ENCODE assay signal across 23 cellular contexts in the genomic region with DNA sequence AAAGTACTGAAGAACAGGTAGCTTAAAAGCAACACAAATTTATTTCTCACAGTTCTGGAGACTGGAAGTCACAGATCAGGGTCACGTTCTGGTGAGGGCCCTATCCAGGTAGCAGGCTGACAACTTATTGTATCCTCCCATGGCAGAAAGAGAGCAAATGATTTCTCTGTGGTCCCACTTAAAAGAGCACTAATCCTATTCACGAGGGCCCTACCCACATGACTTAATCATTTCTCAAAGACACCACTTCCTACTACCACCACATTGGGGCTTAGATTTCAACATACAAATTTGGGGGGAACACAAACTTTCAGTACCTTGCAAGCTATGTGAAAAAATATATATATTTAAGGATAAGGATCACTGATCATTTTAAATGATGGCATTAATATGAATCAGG.
A peak's percentile ranks its signal among the peaks of the same experiment; 100 is the strongest.
DNase-seq lines count a peak whose midpoint lies in the region; ATAC-seq, FAIRE-seq and TF ChIP-seq lines count a peak whose summit lies in the region.
"Had no signal": no experiment of that assay in that cellular context is flagged by ENCODE, and none has a peak within 500 bp of the region (broad histone marks: within the 10 kb centered on the region; RNA-seq: fewer than 3 reads in every experiment).

No MANE protein-coding gene starts in this region.

- H3K9ac ChIP-seq in Loucy (ENCODE audit: low read depth, low read length, poor library complexity, severe bottlenecking) = no peak overlapping the region
- no peak overlapping the region for H3K9ac ChIP-seq in GM12878 (ENCODE audit: control insufficient read depth, insufficient read depth, low read length)
- H3K9ac ChIP-seq: BLaER1 had no signal

- in situ Hi-C loops in GM12878 (cut with MboI) = no loop called here

- 0% methylated on average over 2 of the region's 2 CpGs for WGBS in GM12878 (ENCODE audit: insufficient coverage, insufficient replicate concordance, low lambda C conversion rate, missing lambda C conversion rate)

- H3K36me3 Mint-ChIP-seq in activated CD8-positive, alpha-beta T cell treated with anti-CD3 and anti-CD28 coated beads for 36 hours (ENCODE audit: low read depth) = no peaks in the 10 kb centered on the region
- H3K36me3 Mint-ChIP-seq in activated CD8-positive, alpha-beta T cell treated with anti-CD3 and anti-CD28 coated beads, Interleukin-2, amount 10 ng/mL, durations not matched to agents 7 days and 5 days (ENCODE audit: low read depth) = no peaks in the 10 kb centered on the region
- H3K36me3 Mint-ChIP-seq in MCF 10A (ENCODE audit: insufficient read depth, unreplicated experiment) = no peaks in the 10 kb centered on the region
- no peaks in the 10 kb centered on the region for H3K36me3 Mint-ChIP-seq in CD8-positive, alpha-beta T cell
- H3K36me3 Mint-ChIP-seq: CD14-positive monocyte; CD4-positive, alpha-beta memory T cell; CD4-positive, CD25-positive, alpha-beta regulatory T cell had no signal

- H3K9me3 ChIP-seq in Loucy (ENCODE audit: insufficient read depth, low read depth, low read length) = peaks cover 3% of the 10 kb centered on the region; the same call in 1 of the 2 replicates
- no peaks in the 10 kb centered on the region for H3K9me3 ChIP-seq in GM12878 (replicated peaks; ENCODE audit: control insufficient read depth, insufficient read depth, low read length)
- no peaks in the 10 kb centered on the region for H3K9me3 ChIP-seq in CD8-positive, alpha-beta T cell (ENCODE audit: low read length)
- H3K9me3 ChIP-seq: BE2C, BLaER1, Caco-2 had no signal

- TF ChIP-seq EP300 in GM12878 (IDR thresholded peaks at IDR 0.05; ENCODE audit: borderline replicate concordance in 1 of 2, control insufficient read depth in 1 of 2, low read depth in 2 of 2, low read length in 2 of 2) = no peak

- POLR2A ChIA-PET in activated CD8-positive, alpha-beta T cell treated with anti-CD3 and anti-CD28 coated beads for 36 hours (lab: Charles Lee) = no interaction called here
- POLR2A ChIA-PET in activated CD8-positive, alpha-beta T cell treated with anti-CD3 and anti-CD28 coated beads, Interleukin-2, amount 10 ng/mL, durations not matched to agents 7 days and 5 days (lab: Charles Lee) = no interaction called here
- POLR2A ChIA-PET in GM12878 (lab: Charles Lee) (no interaction called here), MCF 10A (lab: Yijun Ruan, JAX) (no interaction called here)
- POLR2A ChIA-PET in CD8-positive, alpha-beta T cell (lab: Charles Lee) = no interaction called here

- H4K20me1 ChIP-seq in Loucy (ENCODE audit: insufficient read depth, low read length, poor library complexity, severe bottlenecking) = no peaks in the 10 kb centered on the region
- H4K20me1 ChIP-seq in GM12878 (ENCODE audit: control insufficient read depth, insufficient read depth) = no peaks in the 10 kb centered on the region
- H4K20me1 ChIP-seq: BLaER1 had no signal

- peaks cover 4% of the 10 kb centered on the region for H3K9me3 Mint-ChIP-seq in activated CD8-positive, alpha-beta T cell treated with anti-CD3 and anti-CD28 coated beads for 36 hours
- H3K9me3 Mint-ChIP-seq in activated CD8-positive, alpha-beta T cell treated with anti-CD3 and anti-CD28 coated beads, Interleukin-2, amount 10 ng/mL, durations not matched to agents 7 days and 5 days (ENCODE audit: insufficient read depth) = no peaks in the 10 kb centered on the region
- H3K9me3 Mint-ChIP-seq in stimulated activated naive CD8-positive, alpha-beta T cell treated with anti-CD3 and anti-CD28 coated beads, Interleukin-15, amount 100 ng/mL, for 72 hours = peaks cover 9 to 15% of the 10 kb centered on the region in 2 donors
- H3K9me3 Mint-ChIP-seq in MCF 10A (ENCODE audit: unreplicated experiment) = no peaks in the 10 kb centered on the region
- H3K9me3 Mint-ChIP-seq in CD8-positive, alpha-beta T cell = no peaks in the 10 kb centered on the region

- ATAC-seq in activated CD8-positive, alpha-beta T cell treated with anti-CD3 and anti-CD28 coated beads for 36 hours = peak; percentile 47
- no peak for ATAC-seq in activated CD8-positive, alpha-beta T cell treated with anti-CD3 and anti-CD28 coated beads, Interleukin-2, amount 10 ng/mL, durations not matched to agents 7 days and 5 days
- ATAC-seq in stimulated activated naive CD8-positive, alpha-beta T cell treated with anti-CD3 and anti-CD28 coated beads, Interleukin-15, amount 100 ng/mL, for 72 hours = peak; percentile 78
- no peak for ATAC-seq in stimulated activated naive CD8-positive, alpha-beta T cell treated with anti-CD3 and anti-CD28 coated beads, Interleukin-15, Interleukin-2, amounts not matched to agents 100 U/mL and 50 U/mL, for 24 hours
- 0 out of 3 replicates have a peak, but pooled peaks have one; percentile 18 for ATAC-seq in GM12878
- ATAC-seq in CD8-positive, alpha-beta T cell = no peak

- H3K4me3 ChIP-seq in Loucy (ENCODE audit: low read length, poor library complexity, severe bottlenecking) = peak overlapping the region; percentile 17
- no peak overlapping the region for H3K4me3 ChIP-seq in GM12878
- no peak overlapping the region for H3K4me3 ChIP-seq in CD8-positive, alpha-beta T cell (ENCODE audit: low read depth, low read length)
- H3K4me3 ChIP-seq: BLaER1 had no signal

- no peak overlapping the region for H3K27ac ChIP-seq in GM12878 (ENCODE audit: control insufficient read depth, insufficient read depth)
- no peak overlapping the region for H3K27ac ChIP-seq in CD8-positive, alpha-beta T cell (ENCODE audit: low read depth, low read length)
- H3K27ac ChIP-seq: BLaER1 had no signal

- H3K27me3 ChIP-seq in Loucy (ENCODE audit: insufficient read depth, low read length, poor library complexity, severe bottlenecking) = no peaks in the 10 kb centered on the region
- H3K27me3 ChIP-seq in GM12878 (replicated peaks in 1 of 2; ENCODE audit: control insufficient read depth in 2 of 2, insufficient read depth in 2 of 2, low read length in 1 of 2) = no peaks in the 10 kb centered on the region
- no peaks in the 10 kb centered on the region for H3K27me3 ChIP-seq in CD8-positive, alpha-beta T cell (ENCODE audit: insufficient read depth, low read length)
- H3K27me3 ChIP-seq: BE2C, BLaER1 had no signal

- H3K4me1 Mint-ChIP-seq in activated CD8-positive, alpha-beta T cell treated with anti-CD3 and anti-CD28 coated beads for 36 hours (ENCODE audit: low read depth) = peaks cover 7% of the 10 kb centered on the region
- H3K4me1 Mint-ChIP-seq in activated CD8-positive, alpha-beta T cell treated with anti-CD3 and anti-CD28 coated beads, Interleukin-2, amount 10 ng/mL, durations not matched to agents 7 days and 5 days (ENCODE audit: low read depth) = peaks cover 20% of the 10 kb centered on the region
- peaks cover 26% of the 10 kb centered on the region for H3K4me1 Mint-ChIP-seq in stimulated activated naive CD8-positive, alpha-beta T cell treated with anti-CD3 and anti-CD28 coated beads, Interleukin-15, amount 100 ng/mL, for 72 hours
- H3K4me1 Mint-ChIP-seq in MCF 10A (ENCODE audit: insufficient read depth, unreplicated experiment) = no peaks in the 10 kb centered on the region
- peaks cover 3% of the 10 kb centered on the region for H3K4me1 Mint-ChIP-seq in CD8-positive, alpha-beta T cell (ENCODE audit: low read depth)
- H3K4me1 Mint-ChIP-seq: CD14-positive monocyte; CD4-positive, alpha-beta memory T cell had no signal

- no peaks in the 10 kb centered on the region for H3K9me2 ChIP-seq in Loucy (replicated peaks; ENCODE audit: low read depth, low read length)

- RAD21 ChIA-PET in GM12878 (lab: Charles Lee; ENCODE audit: unreplicated experiment) = no interaction called here

- H3K4me3 Mint-ChIP-seq in activated CD8-positive, alpha-beta T cell treated with anti-CD3 and anti-CD28 coated beads for 36 hours = no peak overlapping the region
- H3K4me3 Mint-ChIP-seq in activated CD8-positive, alpha-beta T cell treated with anti-CD3 and anti-CD28 coated beads, Interleukin-2, amount 10 ng/mL, durations not matched to agents 7 days and 5 days = no peak overlapping the region
- no peak overlapping the region for H3K4me3 Mint-ChIP-seq in stimulated activated naive CD8-positive, alpha-beta T cell treated with anti-CD3 and anti-CD28 coated beads, Interleukin-15, amount 100 ng/mL, for 72 hours
- H3K4me3 Mint-ChIP-seq in MCF 10A (ENCODE audit: unreplicated experiment) = no peak overlapping the region
- H3K4me3 Mint-ChIP-seq in CD8-positive, alpha-beta T cell = no peak overlapping the region
- H3K4me3 Mint-ChIP-seq: CD14-positive monocyte; CD4-positive, alpha-beta memory T cell; CD4-positive, CD25-positive, alpha-beta regulatory T cell had no signal

- no peaks in the 10 kb centered on the region for H3K79me2 ChIP-seq in Loucy (ENCODE audit: insufficient read depth, low read length)
- no peaks in the 10 kb centered on the region for H3K79me2 ChIP-seq in GM12878 (ENCODE audit: control insufficient read depth, insufficient read depth, low read length)

- TF ChIP-seq POLR2A in GM12878 (IDR thresholded peaks at IDR 0.05; ENCODE audit: low read depth, low read length) = no peak

- no peak for TF ChIP-seq RAD21 in GM12878 (IDR thresholded peaks at IDR 0.05; ENCODE audit: insufficient read depth, low read depth, low read length)

- H2AFZ ChIP-seq in Loucy (ENCODE audit: low read length) = no peak overlapping the region
- no peak overlapping the region for H2AFZ ChIP-seq in GM12878 (ENCODE audit: control insufficient read depth, low read depth, low read length)

- H3K36me3 ChIP-seq in Loucy (ENCODE audit: insufficient read depth, low read length) (no peaks in the 10 kb centered on the region), GM12878 (ENCODE audit: control insufficient read depth in 2 of 2, insufficient read depth in 2 of 2, low read length in 1 of 2) (no peaks in the 10 kb centered on the region)
- no peaks in the 10 kb centered on the region for H3K36me3 ChIP-seq in CD8-positive, alpha-beta T cell (ENCODE audit: insufficient read depth, low read length)
- H3K36me3 ChIP-seq: BE2C, BLaER1 had no signal

- no peaks in the 10 kb centered on the region for H3F3A ChIP-seq in Loucy (ENCODE audit: low read depth)

- intact Hi-C loops in activated CD8-positive, alpha-beta T cell treated with anti-CD3 and anti-CD28 coated beads for 36 hours (cut with micrococcal nuclease) = no loop called here
- intact Hi-C loops in GM12878 (cut with micrococcal nuclease; ENCODE audit: unreplicated experiment) = no loop called here
- intact Hi-C loops in MCF 10A (cut with micrococcal nuclease) = no loop called here
- intact Hi-C loops in CD8-positive, alpha-beta T cell (cut with DNase I, micrococcal nuclease) = no loop called here

- BruUV-seq in GM12878 (replicated peaks; lab: Mats Ljungman, UMichigan) (no TSS peak), MCF 10A (replicated peaks; lab: Mats Ljungman, UMichigan) (no TSS peak)

- H3K4me2 ChIP-seq in Loucy (ENCODE audit: low read depth, low read length, poor library complexity, severe bottlenecking) (peak overlapping the region; percentile 24), GM12878 (ENCODE audit: control insufficient read depth, insufficient read depth) (no peak overlapping the region)
- H3K4me2 ChIP-seq: BLaER1 had no signal

- TF ChIP-seq CTCF in activated CD8-positive, alpha-beta T cell treated with anti-CD3 and anti-CD28 coated beads for 36 hours (IDR thresholded peaks at IDR 0.05) = no peak
- TF ChIP-seq CTCF in Loucy (conservative IDR thresholded peaks at IDR 0.05; ENCODE audit: low read length) (no peak), GM12878 (IDR thresholded peaks at IDR 0.05 in 2 of 3, conservative IDR thresholded peaks at IDR 0.05 in 1 of 3; ENCODE audit: control insufficient read depth in 2 of 3, extremely low read depth in 1 of 3, insufficient read depth in 1 of 3, low read depth in 3 of 3, low read length in 3 of 3) (no peak), MCF 10A (IDR thresholded peaks at IDR 0.05; ENCODE audit: unreplicated experiment) (no peak)
- TF ChIP-seq CTCF in CD8-positive, alpha-beta T cell (IDR thresholded peaks at IDR 0.05) = no peak

- H3K27me3 Mint-ChIP-seq in activated CD8-positive, alpha-beta T cell treated with anti-CD3 and anti-CD28 coated beads for 36 hours = peaks cover 1% of the 10 kb centered on the region
- H3K27me3 Mint-ChIP-seq in activated CD8-positive, alpha-beta T cell treated with anti-CD3 and anti-CD28 coated beads, Interleukin-2, amount 10 ng/mL, durations not matched to agents 7 days and 5 days (ENCODE audit: low read depth) = no peaks in the 10 kb centered on the region
- no peaks in the 10 kb centered on the region for H3K27me3 Mint-ChIP-seq in stimulated activated naive CD8-positive, alpha-beta T cell treated with anti-CD3 and anti-CD28 coated beads, Interleukin-15, amount 100 ng/mL, for 72 hours
- no peaks in the 10 kb centered on the region for H3K27me3 Mint-ChIP-seq in MCF 10A (ENCODE audit: insufficient read depth, unreplicated experiment)
- H3K27me3 Mint-ChIP-seq in CD8-positive, alpha-beta T cell (ENCODE audit: low read depth) = no peaks in the 10 kb centered on the region
- H3K27me3 Mint-ChIP-seq: CD4-positive, CD25-positive, alpha-beta regulatory T cell had no signal

- SMC1A ChIA-PET in GM12878 (lab: Charles Lee; ENCODE audit: uncharacterized antibody, unreplicated experiment) = interaction anchor here (1.2 kb wide), 1 partner anchor 8 kb away, joined by 5 read pairs; no protein-coding TSS in a partner anchor

- FAIRE-seq in GM12878 (lab: Jason Lieb, UNC) = no peak
- FAIRE-seq: G401.6, GM12892, GM18507 had no signal

- H3K27ac Mint-ChIP-seq in activated CD8-positive, alpha-beta T cell treated with anti-CD3 and anti-CD28 coated beads for 36 hours = no peak overlapping the region
- no peak overlapping the region for H3K27ac Mint-ChIP-seq in activated CD8-positive, alpha-beta T cell treated with anti-CD3 and anti-CD28 coated beads, Interleukin-2, amount 10 ng/mL, durations not matched to agents 7 days and 5 days
- H3K27ac Mint-ChIP-seq in stimulated activated naive CD8-positive, alpha-beta T cell treated with anti-CD3 and anti-CD28 coated beads, Interleukin-15, amount 100 ng/mL, for 72 hours = no peak overlapping the region
- no peak overlapping the region for H3K27ac Mint-ChIP-seq in MCF 10A (ENCODE audit: low read depth, unreplicated experiment)
- no peak overlapping the region for H3K27ac Mint-ChIP-seq in CD8-positive, alpha-beta T cell
- H3K27ac Mint-ChIP-seq: CD14-positive monocyte; CD4-positive, alpha-beta memory T cell had no signal

- H3K4me1 ChIP-seq in Loucy (ENCODE audit: insufficient read depth, low read length, poor library complexity, severe bottlenecking) = peaks cover 23% of the 10 kb centered on the region
- H3K4me1 ChIP-seq in GM12878 (ENCODE audit: control insufficient read depth, insufficient read depth, low read length) = no peaks in the 10 kb centered on the region
- no peaks in the 10 kb centered on the region for H3K4me1 ChIP-seq in CD8-positive, alpha-beta T cell (ENCODE audit: insufficient read depth, low read length)
- H3K4me1 ChIP-seq: BE2C, BLaER1, Caco-2 had no signal

- no peak for DNase-seq in activated CD8-positive, alpha-beta T cell treated with anti-CD3 and anti-CD28 coated beads for 36 hours
- DNase-seq in activated CD8-positive, alpha-beta T cell treated with anti-CD3 and anti-CD28 coated beads, Interleukin-2, amount 10 ng/mL, durations not matched to agents 7 days and 5 days = no peak
- DNase-seq in stimulated activated naive CD8-positive, alpha-beta T cell treated with anti-CD3 and anti-CD28 coated beads, Interleukin-15, amount 100 ng/mL, for 72 hours = no peak
- no peak for DNase-seq in stimulated activated naive CD8-positive, alpha-beta T cell treated with anti-CD3 and anti-CD28 coated beads, Interleukin-15, Interleukin-2, amounts not matched to agents 100 U/mL and 50 U/mL, for 24 hours
- DNase-seq in GM12878 (ENCODE audit: low read depth, low spot score) = no peak
- no peak for DNase-seq in MCF 10A (ENCODE audit: unreplicated experiment)
- DNase-seq in CD8-positive, alpha-beta T cell = no peak
- DNase-seq: 8988T; ACHN; BE2C; C1 segment of cervical spinal cord; Caco-2; Calu3; CD4-positive, alpha-beta memory T cell; CD4-positive, CD25-positive, alpha-beta regulatory T cell; DMS79 treated with DMSO at 0.1 percent for 48 hours; GF-D8 had no signal

- CTCF ChIA-PET in activated CD8-positive, alpha-beta T cell treated with anti-CD3 and anti-CD28 coated beads for 36 hours (lab: Charles Lee) = no interaction called here
- CTCF ChIA-PET in activated CD8-positive, alpha-beta T cell treated with anti-CD3 and anti-CD28 coated beads, Interleukin-2, amount 10 ng/mL, durations not matched to agents 7 days and 5 days (lab: Charles Lee) = interaction anchor here (1.6 kb wide), 1 partner anchor 8 kb away, joined by 5 read pairs; no protein-coding TSS in a partner anchor
- CTCF ChIA-PET in GM12878 (lab: Yijun Ruan, JAX) (no interaction called here), MCF 10A (lab: Yijun Ruan, JAX) (no interaction called here)
- CTCF ChIA-PET in CD8-positive, alpha-beta T cell (lab: Charles Lee) = interaction anchor here (1.3 kb wide), 1 partner anchor 10 kb away, joined by 3 read pairs; no protein-coding TSS in a partner anchor

Comparison
In these comparisons a context has a peak if more than half of its experiments do, and no peak if none do; other contexts are left out.
1. ATAC-seq: peak in activated CD8-positive, alpha-beta T cell treated with anti-CD3 and anti-CD28 coated beads for 36 hours (single experiment), stimulated activated naive CD8-positive, alpha-beta T cell treated with anti-CD3 and anti-CD28 coated beads, Interleukin-15, amount 100 ng/mL, for 72 hours (single experiment) and GM12878 (single experiment); none in activated CD8-positive, alpha-beta T cell treated with anti-CD3 and anti-CD28 coated beads, Interleukin-2, amount 10 ng/mL, durations not matched to agents 7 days and 5 days (single experiment), stimulated activated naive CD8-positive, alpha-beta T cell treated with anti-CD3 and anti-CD28 coated beads, Interleukin-15, Interleukin-2, amounts not matched to agents 100 U/mL and 50 U/mL, for 24 hours (single experiment) and CD8-positive, alpha-beta T cell (single experiment).
2. CTCF ChIA-PET loops: an anchor here in activated CD8-positive, alpha-beta T cell treated with anti-CD3 and anti-CD28 coated beads, Interleukin-2, amount 10 ng/mL, durations not matched to agents 7 days and 5 days (1.6 kb wide) and CD8-positive, alpha-beta T cell (1.3 kb wide); none called in activated CD8-positive, alpha-beta T cell treated with anti-CD3 and anti-CD28 coated beads for 36 hours, GM12878 and MCF 10A.